In the genomic region with DNA sequence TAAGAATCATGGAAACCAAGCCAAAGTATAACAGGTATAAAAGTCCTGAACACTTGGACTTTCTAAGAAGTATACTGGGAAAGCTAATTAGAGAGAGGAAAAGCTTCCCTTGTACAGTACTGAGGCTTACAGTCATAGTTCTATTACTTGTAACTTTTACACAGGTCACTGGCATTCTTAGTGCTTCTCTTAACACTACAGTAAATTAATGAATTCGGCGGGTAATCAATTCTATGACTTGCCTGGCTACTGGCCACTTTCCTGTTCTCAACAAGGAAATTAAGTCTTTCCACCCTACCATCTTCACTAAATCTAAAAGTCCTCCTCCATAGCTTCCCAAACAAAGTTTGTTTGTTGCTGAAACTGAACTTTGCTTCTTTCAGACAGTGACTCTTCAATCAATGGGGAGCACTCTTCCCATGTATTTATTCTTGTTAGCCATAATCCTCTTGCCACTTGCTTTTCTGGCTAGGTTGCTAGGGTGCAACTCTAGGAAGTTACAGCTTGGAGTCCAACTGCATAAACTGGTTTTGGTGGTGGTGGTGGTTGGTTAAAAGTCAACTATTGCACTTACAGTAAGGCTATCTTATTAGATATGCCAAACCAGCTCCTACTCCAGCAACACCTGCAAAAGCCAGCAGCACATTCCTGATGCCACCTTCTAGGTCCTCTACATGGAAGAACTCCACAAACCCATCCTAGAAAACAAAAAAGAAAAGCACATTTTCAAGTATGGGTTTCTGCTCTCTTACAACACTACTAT, we compare ENCODE assay signal across 8 cellular contexts. TPM values are rescaled to one million over a fixed set of nuclear protein-coding genes. Genes with fewer than 3 reads are reported as not detected.
A peak's percentile ranks its signal among the peaks of the same experiment; 100 is the strongest.
DNase-seq lines count a peak whose midpoint lies in the region; ATAC-seq and TF ChIP-seq lines count a peak whose summit lies in the region.

No MANE protein-coding gene starts in this region.

- H3K4me1 ChIP-seq in RWPE2 (ENCODE audit: insufficient read depth, poor library complexity, severe bottlenecking) = peaks cover 44% of the 10 kb centered on the region
- peaks cover 30 to 65% (median 39%) of the 10 kb centered on the region in 3 donors for H3K4me1 ChIP-seq in esophagus squamous epithelium

- H3K9me3 ChIP-seq in RWPE2 (ENCODE audit: severe bottlenecking) (no peaks in the 10 kb centered on the region), esophagus squamous epithelium (no peaks in the 10 kb centered on the region)

- H3K27me3 ChIP-seq in RWPE2 (ENCODE audit: insufficient read depth, poor library complexity, severe bottlenecking) (no peaks in the 10 kb centered on the region), esophagus squamous epithelium (no peaks in the 10 kb centered on the region)

- no peak for TF ChIP-seq CTCF in RWPE2 (IDR thresholded peaks at IDR 0.05; ENCODE audit: poor library complexity, severe bottlenecking)
- no peak for TF ChIP-seq CTCF in esophagus squamous epithelium (IDR thresholded peaks at IDR 0.05)

- intact Hi-C loops in esophagus squamous epithelium (cut with DNase I) = no loop called here

- H3K27ac ChIP-seq in RWPE2 (ENCODE audit: poor library complexity, severe bottlenecking) = peak overlapping the region; percentile 100
- H3K27ac ChIP-seq in esophagus squamous epithelium = peak overlapping the region; percentile 98 to 100 (median 99)

- H3K4me3 ChIP-seq in GM08714 (ENCODE audit: low read length) (peak overlapping the region; percentile 93), RWPE2 (ENCODE audit: severe bottlenecking) (peak overlapping the region; percentile 73), esophagus squamous epithelium (peak overlapping the region; percentile 92 to 99 (median 96))

- WGBS in esophagus squamous epithelium, 2 donors = 2 to 20% methylated on average over 2 of the region's 2 CpGs

- H3K36me3 ChIP-seq in RWPE2 (ENCODE audit: low read depth) (peaks cover 69% of the 10 kb centered on the region), esophagus squamous epithelium (peaks cover 9 to 60% (median 40%) of the 10 kb centered on the region in 3 donors)

- TF ChIP-seq POLR2A in esophagus squamous epithelium (IDR thresholded peaks at IDR 0.05) = peak in 1 of 4 donors; percentile 18

- DNase-seq in RWPE2 (ENCODE audit: low spot score) (no peak), esophagus squamous epithelium (lab: John Stamatoyannopoulos, UW) (no peak), pons (ENCODE audit: low spot score) (peak; percentile 17), NCI-H748 (lab: John Stamatoyannopoulos, UW; ENCODE audit: unreplicated experiment) (no peak), islet precursor cell (no peak)

- ATAC-seq in RWPE2 (ENCODE audit: low read depth) = no peak
- no peak for ATAC-seq in HG03039 (IDR thresholded peaks at IDR 0.05; ENCODE audit: unreplicated experiment)
- ATAC-seq in GM21528 (IDR thresholded peaks at IDR 0.05; ENCODE audit: low FRiP score, unreplicated experiment) = no peak

RNA-seq across cellular contexts. Expression of a gene that starts 2.4 kb away (rescaled TPM):
- total RNA-seq in esophagus squamous epithelium = 100 to 1,000 TPM; 167 to 256 (median 216) TPM

RNA-seq across cellular contexts. Expression of a gene that starts 27.8 kb away (rescaled TPM):
- total RNA-seq in esophagus squamous epithelium = 10 to 100 TPM; 30.6 to 76.8 (median 43.3) TPM

RNA-seq across cellular contexts. Expression of a gene that starts 52.4 kb away (rescaled TPM):
- total RNA-seq in esophagus squamous epithelium = 100 to 1,000 TPM; 179 to 377 (median 344) TPM
